Comparison of ENCODE assay signal across 16 cellular contexts in genomic region chr2:98559581-98559980, GRCh38. TPM values are rescaled to one million over a fixed set of nuclear protein-coding genes. Genes with fewer than 3 reads are reported as not detected.
DNase-seq lines count a peak whose midpoint lies in the region; ATAC-seq and TF ChIP-seq lines count a peak whose summit lies in the region.
"Had no signal": no experiment of that assay in that cellular context is flagged by ENCODE, and none has a peak within 500 bp of the region (broad histone marks: within the 10 kb centered on the region; RNA-seq: fewer than 3 reads in every experiment).

No MANE protein-coding gene starts in this region.

- no peaks in the 10 kb centered on the region for H3F3A ChIP-seq in Loucy (ENCODE audit: low read depth)

- CTCF ChIA-PET in activated CD4-positive, alpha-beta memory T cell treated with anti-CD3 and anti-CD28 coated beads, Interleukin-2, amount 10 ng/mL, durations not matched to agents 7 days and 5 days (lab: Charles Lee) = interaction anchor here (0.9 to 2.4 kb wide), 5 partner anchors 9 to 278 kb away, joined by 3 to 12 read pairs (median 3); no protein-coding TSS in a partner anchor
- CTCF ChIA-PET in activated CD4-positive, alpha-beta memory T cell treated with anti-CD3 and anti-CD28 coated beads for 36 hours (lab: Charles Lee) = interaction anchor here (1.2 to 6.2 kb wide), 3 partner anchors 10 to 147 kb away, joined by 3 to 48 read pairs (median 8); no protein-coding TSS in a partner anchor

- no peak for ATAC-seq in HG03175 (IDR thresholded peaks at IDR 0.05; ENCODE audit: unreplicated experiment)
- ATAC-seq: GM12878 had no signal

- no peak for DNase-seq in activated CD4-positive, alpha-beta memory T cell treated with anti-CD3 and anti-CD28 coated beads, Interleukin-2, amount 10 ng/mL, durations not matched to agents 7 days and 5 days
- no peak for DNase-seq in activated CD4-positive, alpha-beta memory T cell treated with anti-CD3 and anti-CD28 coated beads for 36 hours
- no peak for DNase-seq in dorsolateral prefrontal cortex
- DNase-seq in sigmoid colon = no peak
- no peak for DNase-seq in hippocampal formation (lab: John Stamatoyannopoulos, UW)
- DNase-seq in NCI-H1092 (lab: John Stamatoyannopoulos, UW) = no peak
- DNase-seq: activated B cell treated with CpG ODN at 0.5 μM for 24 hours, cerebellar nuclear complex, H9, NCI-H1436 had no signal

- 65 to 83% methylated on average over 3 of the region's 3 CpGs for WGBS in sigmoid colon, 2 donors

- TF ChIP-seq CTCF in Loucy (conservative IDR thresholded peaks at IDR 0.05; ENCODE audit: low read length) (no peak), dorsolateral prefrontal cortex (IDR thresholded peaks at IDR 0.05 in 54 of 56, conservative IDR thresholded peaks at IDR 0.05 in 2 of 56; ENCODE audit: low read depth in 1 of 56, partially characterized antibody in 56 of 56) (no peak), sigmoid colon (IDR thresholded peaks at IDR 0.05) (no peak)

- H3K9me3 ChIP-seq in Loucy (ENCODE audit: insufficient read depth, low read depth, low read length) (no peaks in the 10 kb centered on the region), sigmoid colon (no peaks in the 10 kb centered on the region)
- H3K9me3 ChIP-seq: SJSA1, spleen had no signal

- no peaks in the 10 kb centered on the region for H3K79me2 ChIP-seq in Loucy (ENCODE audit: insufficient read depth, low read length)

- H3K9me3 Mint-ChIP-seq in activated CD4-positive, alpha-beta memory T cell treated with anti-CD3 and anti-CD28 coated beads, Interleukin-2, amount 10 ng/mL, durations not matched to agents 7 days and 5 days = no peaks in the 10 kb centered on the region
- no peaks in the 10 kb centered on the region for H3K9me3 Mint-ChIP-seq in activated CD4-positive, alpha-beta memory T cell treated with anti-CD3 and anti-CD28 coated beads for 36 hours
- H3K9me3 Mint-ChIP-seq: activated B cell treated with CpG ODN at 0.5 μM for 24 hours, H9, neural crest cell had no signal

- H3K4me1 ChIP-seq in Loucy (ENCODE audit: insufficient read depth, low read length, poor library complexity, severe bottlenecking) = peaks cover 60% of the 10 kb centered on the region
- H3K4me1 ChIP-seq in sigmoid colon = peaks cover 0 to 46% (median 43%) of the 10 kb centered on the region in 4 donors
- H3K4me1 ChIP-seq: SJSA1 had no signal

- H2AFZ ChIP-seq in Loucy (ENCODE audit: low read length) = no peak overlapping the region

- H3K4me1 Mint-ChIP-seq in activated CD4-positive, alpha-beta memory T cell treated with anti-CD3 and anti-CD28 coated beads, Interleukin-2, amount 10 ng/mL, durations not matched to agents 7 days and 5 days = peaks cover 62% of the 10 kb centered on the region
- H3K4me1 Mint-ChIP-seq in activated CD4-positive, alpha-beta memory T cell treated with anti-CD3 and anti-CD28 coated beads for 36 hours (ENCODE audit: low read depth) = no peaks in the 10 kb centered on the region
- H3K4me1 Mint-ChIP-seq: H9, neural crest cell had no signal

- H3K27ac ChIP-seq in dorsolateral prefrontal cortex (peak overlapping the region in 43 of 59 donors; percentile 8 to 74 (median 51)), sigmoid colon (peak overlapping the region; percentile 74 to 84 (median 79))
- H3K27ac ChIP-seq: SJSA1 had no signal

- intact Hi-C loops in activated CD4-positive, alpha-beta memory T cell treated with anti-CD3 and anti-CD28 coated beads for 36 hours (cut with micrococcal nuclease) = no loop called here
- intact Hi-C loops in dorsolateral prefrontal cortex (cut with DNase I) = no loop called here
- intact Hi-C loops in sigmoid colon (cut with DNase I) = no loop called here

- H4K20me1 ChIP-seq in Loucy (ENCODE audit: insufficient read depth, low read length, poor library complexity, severe bottlenecking) = no peaks in the 10 kb centered on the region

- no peak overlapping the region for H3K4me3 Mint-ChIP-seq in activated CD4-positive, alpha-beta memory T cell treated with anti-CD3 and anti-CD28 coated beads, Interleukin-2, amount 10 ng/mL, durations not matched to agents 7 days and 5 days
- H3K4me3 Mint-ChIP-seq in activated CD4-positive, alpha-beta memory T cell treated with anti-CD3 and anti-CD28 coated beads for 36 hours = no peak overlapping the region
- H3K4me3 Mint-ChIP-seq: activated B cell treated with CpG ODN at 0.5 μM for 24 hours, H9, neural crest cell had no signal

- H3K36me3 Mint-ChIP-seq in activated CD4-positive, alpha-beta memory T cell treated with anti-CD3 and anti-CD28 coated beads, Interleukin-2, amount 10 ng/mL, durations not matched to agents 7 days and 5 days (ENCODE audit: low read depth) = peaks cover 82% of the 10 kb centered on the region
- peaks cover 21% of the 10 kb centered on the region for H3K36me3 Mint-ChIP-seq in activated CD4-positive, alpha-beta memory T cell treated with anti-CD3 and anti-CD28 coated beads for 36 hours

- H3K4me3 ChIP-seq in Loucy (ENCODE audit: low read length, poor library complexity, severe bottlenecking) (peak overlapping the region; percentile 8), dorsolateral prefrontal cortex (no peak overlapping the region), sigmoid colon (no peak overlapping the region)
- H3K4me3 ChIP-seq: GM12878, SJSA1, spleen had no signal

- H3K9me2 ChIP-seq in Loucy (replicated peaks; ENCODE audit: low read depth, low read length) = no peaks in the 10 kb centered on the region

- H3K36me3 ChIP-seq in Loucy (ENCODE audit: insufficient read depth, low read length) = peaks cover 19% of the 10 kb centered on the region; the same call in 1 of the 2 replicates
- peaks cover 7 to 50% (median 25%) of the 10 kb centered on the region in 4 donors for H3K36me3 ChIP-seq in sigmoid colon

- POLR2A ChIA-PET in activated CD4-positive, alpha-beta memory T cell treated with anti-CD3 and anti-CD28 coated beads, Interleukin-2, amount 10 ng/mL, durations not matched to agents 7 days and 5 days (lab: Charles Lee) = interaction anchor here (1.4 kb wide), 1 partner anchor 11 kb away, joined by 5 read pairs; no protein-coding TSS in a partner anchor
- POLR2A ChIA-PET in activated CD4-positive, alpha-beta memory T cell treated with anti-CD3 and anti-CD28 coated beads for 36 hours (lab: Charles Lee) = interaction anchor here (0.6 to 1.1 kb wide), 2 partner anchors 96 to 113 kb away, joined by 3 read pairs; no protein-coding TSS in a partner anchor

- peak overlapping the region; percentile 55 for H3K4me2 ChIP-seq in Loucy (ENCODE audit: low read depth, low read length, poor library complexity, severe bottlenecking)

- H3K27ac Mint-ChIP-seq in activated CD4-positive, alpha-beta memory T cell treated with anti-CD3 and anti-CD28 coated beads, Interleukin-2, amount 10 ng/mL, durations not matched to agents 7 days and 5 days = peak overlapping the region; percentile 78
- H3K27ac Mint-ChIP-seq in activated CD4-positive, alpha-beta memory T cell treated with anti-CD3 and anti-CD28 coated beads for 36 hours = no peak overlapping the region
- H3K27ac Mint-ChIP-seq: activated B cell treated with CpG ODN at 0.5 μM for 24 hours had no signal

- no peak for TF ChIP-seq POLR2A in sigmoid colon (IDR thresholded peaks at IDR 0.05)

- no peaks in the 10 kb centered on the region for H3K27me3 ChIP-seq in Loucy (ENCODE audit: insufficient read depth, low read length, poor library complexity, severe bottlenecking)
- no peaks in the 10 kb centered on the region for H3K27me3 ChIP-seq in dorsolateral prefrontal cortex
- no peaks in the 10 kb centered on the region for H3K27me3 ChIP-seq in sigmoid colon
- H3K27me3 ChIP-seq: SJSA1, spleen had no signal

- TF ChIP-seq EP300 in sigmoid colon (IDR thresholded peaks at IDR 0.05) = no peak

- no peaks in the 10 kb centered on the region for H3K27me3 Mint-ChIP-seq in activated CD4-positive, alpha-beta memory T cell treated with anti-CD3 and anti-CD28 coated beads, Interleukin-2, amount 10 ng/mL, durations not matched to agents 7 days and 5 days
- no peaks in the 10 kb centered on the region for H3K27me3 Mint-ChIP-seq in activated CD4-positive, alpha-beta memory T cell treated with anti-CD3 and anti-CD28 coated beads for 36 hours
- H3K27me3 Mint-ChIP-seq: activated B cell treated with CpG ODN at 0.5 μM for 24 hours had no signal

- H3K9ac ChIP-seq in Loucy (ENCODE audit: low read depth, low read length, poor library complexity, severe bottlenecking) = peak overlapping the region; percentile 24

RNA-seq across cellular contexts. Expression of gene COA5, which starts 48.7 kb away (rescaled TPM):
- total RNA-seq in activated CD4-positive, alpha-beta memory T cell treated with anti-CD3 and anti-CD28 coated beads, Interleukin-2, amount 10 ng/mL, durations not matched to agents 7 days and 5 days = 10 to 100 TPM; 26.3 TPM
- total RNA-seq in activated CD4-positive, alpha-beta memory T cell treated with anti-CD3 and anti-CD28 coated beads for 36 hours = 10 to 100 TPM; 26.7 to 28.5 TPM
- 10 to 100 TPM; 41.4 to 68.3 (median 56.3) TPM for total RNA-seq in dorsolateral prefrontal cortex
- total RNA-seq in sigmoid colon = 10 to 100 TPM; 35.5 to 53.8 (median 43.4) TPM
- polyA plus RNA-seq in sigmoid colon = 10 to 100 TPM; 28.3 to 44.4 (median 38.8) TPM

RNA-seq across cellular contexts. Expression of gene UNC50, which starts 48.8 kb away (rescaled TPM):
- 10 to 100 TPM; 32.7 to 32.8 TPM for total RNA-seq in activated CD4-positive, alpha-beta memory T cell treated with anti-CD3 and anti-CD28 coated beads, Interleukin-2, amount 10 ng/mL, durations not matched to agents 7 days and 5 days
- total RNA-seq in activated CD4-positive, alpha-beta memory T cell treated with anti-CD3 and anti-CD28 coated beads for 36 hours = 10 to 100 TPM; 33.4 to 36.2 TPM
- total RNA-seq in dorsolateral prefrontal cortex (10 to 100 TPM; 30.2 to 65.7 (median 43.9) TPM), sigmoid colon (10 to 100 TPM; 39.4 to 61.0 (median 52.7) TPM)
- 10 to 100 TPM; 12.5 to 29.0 (median 19.8) TPM for polyA plus RNA-seq in sigmoid colon
